In the genomic region with DNA sequence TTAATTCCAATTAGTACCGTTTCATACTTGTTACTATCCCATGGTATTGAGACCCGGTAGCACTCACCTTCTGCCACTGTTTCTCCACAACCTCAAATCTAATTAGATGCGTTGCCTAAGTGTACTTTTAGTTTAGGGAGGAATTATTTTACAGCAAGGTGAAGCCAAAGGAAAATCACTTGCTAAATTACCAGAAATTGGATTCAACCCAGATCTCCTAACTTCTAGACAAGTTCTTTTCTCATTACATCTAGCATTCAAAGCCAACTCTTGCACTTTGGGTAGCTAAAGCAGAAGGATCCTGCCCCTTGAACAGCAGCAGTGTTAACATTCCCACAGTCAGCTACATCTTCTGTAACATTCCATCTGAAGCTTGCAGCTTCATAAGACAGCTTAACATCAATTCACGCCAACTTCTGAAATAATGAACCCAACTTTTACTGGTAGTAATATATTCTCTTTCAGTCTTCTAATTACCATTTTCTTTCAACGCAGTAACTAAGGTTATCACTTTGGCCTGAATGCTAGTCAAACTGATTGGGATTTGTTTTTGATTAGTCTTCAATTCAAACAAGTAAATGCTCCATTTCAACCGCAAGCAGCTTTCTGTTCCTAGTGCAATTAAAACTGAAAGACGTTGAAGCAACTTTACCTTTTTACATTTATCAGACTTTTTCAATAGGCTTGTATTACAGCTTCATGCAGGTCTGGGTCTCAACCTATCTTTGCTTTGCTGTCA, we compare ENCODE assay signal across 8 cellular contexts. TPM values are rescaled to one million over a fixed set of nuclear protein-coding genes. Genes with fewer than 3 reads are reported as not detected.
DNase-seq lines count a peak whose midpoint lies in the region; ATAC-seq and TF ChIP-seq lines count a peak whose summit lies in the region.

No MANE protein-coding gene starts in this region.

- H3K4me1 ChIP-seq in OCI-LY1 (ENCODE audit: insufficient read depth, low read length, severe bottlenecking) (peaks cover 41% of the 10 kb centered on the region), duodenal mucosa (ENCODE audit: control insufficient read depth in 1 of 2, insufficient read depth in 2 of 2, low read length in 2 of 2) (peaks cover 25 to 29% of the 10 kb centered on the region in 2 donors)

- TF ChIP-seq CTCF in OCI-LY1 (IDR thresholded peaks at IDR 0.05; ENCODE audit: low read length) (no peak), nephron (IDR thresholded peaks at IDR 0.05; ENCODE audit: unreplicated experiment in 3 of 3) (no peak)

- no peaks in the 10 kb centered on the region for H3K9me3 Mint-ChIP-seq in T-helper 1 cell treated with Interleukin-12 subunit alpha and Interleukin-12 subunit beta and Interleukin-4 antibody, amounts not matched to agents 30 μg/mL and 1 μg/mL, for 36 hours
- no peaks in the 10 kb centered on the region for H3K9me3 Mint-ChIP-seq in nephron

- peak overlapping the region; percentile 88 for H3K4me3 Mint-ChIP-seq in T-helper 1 cell treated with Interleukin-12 subunit alpha and Interleukin-12 subunit beta and Interleukin-4 antibody, amounts not matched to agents 30 μg/mL and 1 μg/mL, for 36 hours
- H3K4me3 Mint-ChIP-seq in nephron = peak overlapping the region; percentile 95 to 99 (median 95)

- peaks cover 34% of the 10 kb centered on the region for H3K4me1 Mint-ChIP-seq in T-helper 1 cell treated with Interleukin-12 subunit alpha and Interleukin-12 subunit beta and Interleukin-4 antibody, amounts not matched to agents 30 μg/mL and 1 μg/mL, for 36 hours (ENCODE audit: low read depth)
- H3K4me1 Mint-ChIP-seq in nephron = peaks cover 34% of the 10 kb centered on the region

- ATAC-seq in sciatic nerve (no peak), HG03095 (IDR thresholded peaks at IDR 0.05; ENCODE audit: unreplicated experiment) (no peak), HG02571 (IDR thresholded peaks at IDR 0.05; ENCODE audit: unreplicated experiment) (no peak)

- peaks cover 41% of the 10 kb centered on the region for H3K36me3 ChIP-seq in OCI-LY1 (ENCODE audit: insufficient read depth, low read length)
- H3K36me3 ChIP-seq in duodenal mucosa (ENCODE audit: control insufficient read depth in 1 of 2, insufficient read depth in 2 of 2, low read length in 2 of 2) = peaks cover 15 to 17% of the 10 kb centered on the region in 2 donors

- intact Hi-C loops in sciatic nerve (cut with DNase I) = no loop called here

- H3K27ac ChIP-seq in OCI-LY1 (ENCODE audit: low read depth, low read length, poor library complexity, severe bottlenecking) = peak overlapping the region; percentile 75
- peak overlapping the region; percentile 92 for H3K27ac ChIP-seq in duodenal mucosa (ENCODE audit: low read depth, low read length)

- peaks cover 36% of the 10 kb centered on the region for H3K79me2 ChIP-seq in OCI-LY1 (ENCODE audit: insufficient read depth, low read length)

- 0 out of 2 replicates have a peak, but pooled peaks cover 12% of the 10 kb centered on the region for H3F3A ChIP-seq in OCI-LY1 (ENCODE audit: insufficient read depth, low read length)

- H3K27ac Mint-ChIP-seq in T-helper 1 cell treated with Interleukin-12 subunit alpha and Interleukin-12 subunit beta and Interleukin-4 antibody, amounts not matched to agents 30 μg/mL and 1 μg/mL, for 36 hours = peak overlapping the region; percentile 97
- H3K27ac Mint-ChIP-seq in nephron = peak overlapping the region; percentile 96 to 99 (median 97)

- DNase-seq in T-helper 1 cell (no peak), sciatic nerve (ENCODE audit: low spot score) (no peak)

- H3K36me3 Mint-ChIP-seq in T-helper 1 cell treated with Interleukin-12 subunit alpha and Interleukin-12 subunit beta and Interleukin-4 antibody, amounts not matched to agents 30 μg/mL and 1 μg/mL, for 36 hours (ENCODE audit: low read depth) = peaks cover 16% of the 10 kb centered on the region
- H3K36me3 Mint-ChIP-seq in nephron (ENCODE audit: low read depth) = peaks cover 29% of the 10 kb centered on the region

- H3K9me3 ChIP-seq in OCI-LY1 (ENCODE audit: low read length) (no peaks in the 10 kb centered on the region), duodenal mucosa (ENCODE audit: control insufficient read depth in 1 of 2, low read length in 2 of 2) (no peaks in the 10 kb centered on the region)

- H4K20me1 ChIP-seq in OCI-LY1 (ENCODE audit: insufficient read depth, low read length) = no peaks in the 10 kb centered on the region

- peak overlapping the region; percentile 86 for H3K4me2 ChIP-seq in OCI-LY1 (ENCODE audit: low read length)

- peak overlapping the region; percentile 89 for H3K4me3 ChIP-seq in OCI-LY1 (ENCODE audit: low read depth, low read length, poor library complexity, severe bottlenecking)
- H3K4me3 ChIP-seq in duodenal mucosa (ENCODE audit: low read depth in 1 of 2, low read length in 2 of 2) = peak overlapping the region; percentile 90 to 95

- H3K27me3 ChIP-seq in OCI-LY1 (ENCODE audit: insufficient read depth, low read length) (no peaks in the 10 kb centered on the region), duodenal mucosa (ENCODE audit: control insufficient read depth in 1 of 2, insufficient read depth in 2 of 2, low read length in 2 of 2) (no peaks in the 10 kb centered on the region)

- H3K9ac ChIP-seq in OCI-LY1 (ENCODE audit: low read length) = peak overlapping the region; percentile 92
- H3K9ac ChIP-seq in duodenal mucosa (ENCODE audit: low read depth in 1 of 2, low read length in 2 of 2) = peak overlapping the region; percentile 95 to 98

- no peaks in the 10 kb centered on the region for H3K27me3 Mint-ChIP-seq in T-helper 1 cell treated with Interleukin-12 subunit alpha and Interleukin-12 subunit beta and Interleukin-4 antibody, amounts not matched to agents 30 μg/mL and 1 μg/mL, for 36 hours (ENCODE audit: low read depth)
- H3K27me3 Mint-ChIP-seq in nephron (ENCODE audit: low read depth) = no peaks in the 10 kb centered on the region

- no peaks in the 10 kb centered on the region for H3K9me2 ChIP-seq in OCI-LY1 (ENCODE audit: low read depth, low read length)

- no peak overlapping the region for H2AFZ ChIP-seq in OCI-LY1 (ENCODE audit: low read length)

RNA-seq across cellular contexts. Expression of a gene that starts 0.9 kb away (rescaled TPM):
- 286 TPM for total RNA-seq in sciatic nerve

RNA-seq across cellular contexts. Expression of a gene that starts 8.6 kb away (rescaled TPM):
- 5.5 TPM for total RNA-seq in sciatic nerve
